8 cellular contexts compared by ENCODE assay signal in genomic region chr2:202034249-202035088, GRCh38. TPM values are rescaled to one million over a fixed set of nuclear protein-coding genes. Genes with fewer than 3 reads are reported as not detected.
A peak's percentile ranks its signal among the peaks of the same experiment; 100 is the strongest.
DNase-seq lines count a peak whose midpoint lies in the region; ATAC-seq lines count a peak whose summit lies in the region.

No MANE protein-coding gene starts in this region.

- H3K4me3 ChIP-seq in adipocyte (ENCODE audit: low read length) (peak overlapping the region; percentile 76), skeletal muscle satellite cell (ENCODE audit: low read length) (peak overlapping the region; percentile 74)

- H3K36me3 ChIP-seq in adipocyte (ENCODE audit: control insufficient read depth, insufficient read depth, low read length, severe bottlenecking): no peaks in the 10 kb centered on the region
- peaks cover 5% of the 10 kb centered on the region for H3K36me3 ChIP-seq in skeletal muscle satellite cell (ENCODE audit: insufficient read depth, low read length)

- peak overlapping the region; percentile 91 for H3K4me2 ChIP-seq in skeletal muscle satellite cell (ENCODE audit: low read length)

- H3K9me3 ChIP-seq in adipocyte (ENCODE audit: control insufficient read depth, low read length) (no peaks in the 10 kb centered on the region), skeletal muscle satellite cell (replicated peaks; ENCODE audit: low read length) (no peaks in the 10 kb centered on the region)

- H3K9ac ChIP-seq in adipocyte (ENCODE audit: low read length): peak overlapping the region; percentile 79
- peak overlapping the region; percentile 87 for H3K9ac ChIP-seq in skeletal muscle satellite cell (ENCODE audit: low read depth, low read length)

- peak; percentile 24 for ATAC-seq in HG02759 (IDR thresholded peaks at IDR 0.05; ENCODE audit: unreplicated experiment)

- H3K27me3 ChIP-seq in adipocyte (replicated peaks; ENCODE audit: control insufficient read depth, insufficient read depth, low read length): no peaks in the 10 kb centered on the region
- H3K27me3 ChIP-seq in skeletal muscle satellite cell (ENCODE audit: control insufficient read depth, insufficient read depth, low read length): no peaks in the 10 kb centered on the region

- peak; percentile 75 for DNase-seq in DMS53 (lab: John Stamatoyannopoulos, UW)
- no peak for DNase-seq in DMS53 treated with DMSO at 0.1 percent for 48 hours (lab: John Stamatoyannopoulos, UW; ENCODE audit: unreplicated experiment)
- DNase-seq in OCI-M1 (lab: John Stamatoyannopoulos, UW): peak; percentile 27
- DNase-seq in adipocyte (ENCODE audit: low read depth): peak; percentile 65
- peak; percentile 47 for DNase-seq in hepatic stellate cell (ENCODE audit: low spot score)
- no peak for DNase-seq in medulla oblongata (ENCODE audit: extremely low spot score)

- H3K4me1 ChIP-seq in adipocyte (ENCODE audit: control insufficient read depth, insufficient read depth, low read length) (peaks cover 70% of the 10 kb centered on the region), skeletal muscle satellite cell (ENCODE audit: control insufficient read depth, insufficient read depth, low read length) (peaks cover 36% of the 10 kb centered on the region)

RNA-seq across cellular contexts. Expression of gene FZD7, which starts 0.8 kb away (rescaled TPM):
- total RNA-seq in skeletal muscle satellite cell (2012; rRNA removed): 4.1 and 5.0 TPM in 2 replicates

RNA-seq across cellular contexts. Expression of gene KIAA2012, which starts 38.6 kb away (rescaled TPM):
- not detected in 2 replicates for total RNA-seq in skeletal muscle satellite cell (2012; rRNA removed)

Comparison
In these comparisons a context has a peak if more than half of its experiments do, and no peak if none do; other contexts are left out.
1. DNase-seq: peak in DMS53 (single experiment), OCI-M1 (single experiment), adipocyte (single experiment) and hepatic stellate cell (single experiment); none in DMS53 treated with DMSO at 0.1 percent for 48 hours (single experiment) and medulla oblongata (single experiment).